Comparison of ENCODE assay signal across 8 cellular contexts in genomic region chr2:176001903-176002683, GRCh38. TPM values are rescaled to one million over a fixed set of nuclear protein-coding genes. Genes with fewer than 3 reads are reported as not detected.
A peak's percentile ranks its signal among the peaks of the same experiment; 100 is the strongest.
DNase-seq lines count a peak whose midpoint lies in the region; ATAC-seq and TF ChIP-seq lines count a peak whose summit lies in the region.

A gene with protein sequence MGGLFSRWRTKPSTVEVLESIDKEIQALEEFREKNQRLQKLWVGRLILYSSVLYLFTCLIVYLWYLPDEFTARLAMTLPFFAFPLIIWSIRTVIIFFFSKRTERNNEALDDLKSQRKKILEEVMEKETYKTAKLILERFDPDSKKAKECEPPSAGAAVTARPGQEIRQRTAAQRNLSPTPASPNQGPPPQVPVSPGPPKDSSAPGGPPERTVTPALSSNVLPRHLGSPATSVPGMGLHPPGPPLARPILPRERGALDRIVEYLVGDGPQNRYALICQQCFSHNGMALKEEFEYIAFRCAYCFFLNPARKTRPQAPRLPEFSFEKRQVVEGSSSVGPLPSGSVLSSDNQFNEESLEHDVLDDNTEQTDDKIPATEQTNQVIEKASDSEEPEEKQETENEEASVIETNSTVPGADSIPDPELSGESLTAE (minus strand): TSS chr2:176002267. CDS start chr2:175995584, 6,683 bp downstream.

- H3K36me3 ChIP-seq in kidney epithelial cell (ENCODE audit: control insufficient read depth, insufficient read depth, low read length), result no peaks in the 10 kb centered on the region

- DNase-seq in AG10803 (ENCODE audit: low read depth) (peak; percentile 87), NCI-H460 (ENCODE audit: extremely low read depth, low read depth) (peak; percentile 85), cerebellar nuclear complex (lab: John Stamatoyannopoulos, UW) (peak; percentile 35 to 66), kidney epithelial cell (ENCODE audit: low read depth) (peak; percentile 51)
- peak; percentile 92 for DNase-seq in activated CD4-positive, CD25-positive, alpha-beta regulatory T cell treated with anti-CD3 and anti-CD28 coated beads, Interleukin-2, amount 50 U/mL, for 72 hours
- peak; percentile 82 to 89 for DNase-seq in stimulated activated CD4-positive, alpha-beta T cell treated with anti-CD3 and anti-CD28 coated beads, Interleukin-15, amount 100 ng/mL, for 48 hours (ENCODE audit: low read depth in 2 of 2)

- H3K4me3 ChIP-seq in AG10803 (ENCODE audit: low read length), result peak within 1 kb of the TSS; percentile 86
- peak within 1 kb of the TSS; percentile 72 for H3K4me3 ChIP-seq in kidney epithelial cell (ENCODE audit: low read depth, low read length)

- no peaks in the 10 kb centered on the region for H3K27me3 ChIP-seq in kidney epithelial cell (ENCODE audit: control insufficient read depth, insufficient read depth, low read length)

- peak; percentile 90 for ATAC-seq in GM19043 (IDR thresholded peaks at IDR 0.05; ENCODE audit: low read depth, unreplicated experiment)
- ATAC-seq in HG03378 (IDR thresholded peaks at IDR 0.05; ENCODE audit: unreplicated experiment), result peak; percentile 84

- TF ChIP-seq CTCF in AG10803 (conservative IDR thresholded peaks at IDR 0.05; ENCODE audit: low read length) (no peak), kidney epithelial cell (IDR thresholded peaks at IDR 0.05; ENCODE audit: insufficient read depth, low read length, poor library complexity, severe bottlenecking) (no peak)

RNA-seq across cellular contexts. Expression of the gene that starts here (rescaled TPM):
- total RNA-seq in NCI-H460 (2014; rRNA removed; shearing (Covaris generic)), result 20.8 and 24.0 TPM in 2 replicates
- 15.6 and 835 TPM in 2 replicates for polyA plus RNA-seq in NCI-H460 (2014; cell fraction: nucleus; rRNA removed)
- total RNA-seq in kidney epithelial cell, result 14.5 and 15.1 TPM in 2 replicates

Comparison
In these comparisons a context has a peak if more than half of its experiments do, and no peak if none do; other contexts are left out.
1. Peak in every context shown above with its lines: DNase-seq, ATAC-seq and H3K4me3 ChIP-seq.